Comparison of ENCODE assay signal across 1 cellular context in genomic region chr4:109803924-109804571, GRCh38.
TF ChIP-seq lines count a peak whose summit lies in the region.

No MANE protein-coding gene starts in this region.

TF ChIP-seq in endothelial cell of umbilical vein, 7 proteins besides CTCF, POLR2A, EP300 and RAD21:
- TF ChIP-seq JUN (IDR thresholded peaks at IDR 0.05; ENCODE audit: borderline replicate concordance, insufficient read depth, insufficient read length, low read depth) (no peak), GATA2 (IDR thresholded peaks at IDR 0.05; ENCODE audit: insufficient read depth, insufficient read length, low read depth, low read length) (peak; percentile 59)
